In the genomic region with DNA sequence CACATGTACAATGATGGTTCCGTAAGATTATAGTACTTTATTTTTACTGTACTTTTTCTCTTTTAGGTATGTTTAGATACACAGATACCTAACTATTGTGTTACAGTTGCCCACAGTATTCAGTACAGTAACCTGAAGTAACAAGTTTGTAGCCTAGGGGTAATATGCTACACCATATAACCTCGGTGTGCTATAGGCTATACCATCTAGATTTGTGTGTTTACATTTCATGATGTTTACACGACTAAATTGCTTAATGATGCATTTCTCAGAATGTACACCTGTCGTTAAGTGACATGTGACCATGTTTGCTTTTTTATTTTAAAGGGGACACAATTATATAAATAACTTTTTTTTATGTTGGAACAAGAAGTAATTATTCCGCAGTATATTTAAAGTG, we compare ENCODE assay signal across 20 cellular contexts. TPM values are rescaled to one million over a fixed set of nuclear protein-coding genes. Genes with fewer than 3 reads are reported as not detected.
DNase-seq lines count a peak whose midpoint lies in the region; ATAC-seq, FAIRE-seq and TF ChIP-seq lines count a peak whose summit lies in the region.
"Had no signal": no experiment of that assay in that cellular context is flagged by ENCODE, and none has a peak within 500 bp of the region (broad histone marks: within the 10 kb centered on the region; RNA-seq: fewer than 3 reads in every experiment).

No MANE protein-coding gene starts in this region.

- DNase-seq in D721Med (ENCODE audit: insufficient read length, low spot score) (no peak), NCI-H1417 (lab: John Stamatoyannopoulos, UW) (peak in 2 of 3 experiments; percentile 67 to 93), NCI-H2081 (lab: John Stamatoyannopoulos, UW) (peak; percentile 61 to 92), NCI-H748 treated with DMSO at 0.1 percent for 48 hours (lab: John Stamatoyannopoulos, UW) (peak; percentile 95), activated T-cell treated with anti-CD3 and anti-CD28 coated beads for 4 hours (no peak), medulla oblongata (ENCODE audit: extremely low spot score) (no peak), kidney (no peak)
- DNase-seq: DMS79, KBM-7, MM.1S, NCI-H1048, NCI-H187 treated with DMSO at 0.1 percent for 48 hours, NCI-H446, T-helper 1 cell had no signal

- ATAC-seq in GM18867 (IDR thresholded peaks at IDR 0.05; ENCODE audit: unreplicated experiment): no peak
- ATAC-seq: GM23338, Right ventricle myocardium inferior had no signal

- FAIRE-seq in D721Med (lab: Jason Lieb, UNC) (peak; percentile 69), kidney (lab: Jason Lieb, UNC) (no peak)

- H3K27ac ChIP-seq in kidney (ENCODE audit: low read depth in 2 of 2, low read length in 2 of 2): no peak overlapping the region
- H3K27ac ChIP-seq: C4-2B, SJSA1 had no signal

- no peak overlapping the region for H3K4me3 ChIP-seq in kidney (ENCODE audit: low read length in 2 of 2)
- H3K4me3 ChIP-seq: GM23338, HAP-1, SJSA1 had no signal

- intact Hi-C loops in kidney (cut with DNase I): no loop called here

- no peaks in the 10 kb centered on the region for H3K4me1 ChIP-seq in kidney (ENCODE audit: control insufficient read depth in 1 of 2, insufficient read depth in 1 of 2, low read depth in 1 of 2, low read length in 2 of 2)
- H3K4me1 ChIP-seq: HAP-1, SJSA1 had no signal

- no peak overlapping the region for H3K9ac ChIP-seq in kidney (ENCODE audit: low read length in 2 of 2)

- TF ChIP-seq CTCF in D721Med (IDR thresholded peaks at IDR 0.05; ENCODE audit: insufficient read depth, missing control alignments): no peak
- TF ChIP-seq CTCF in kidney (IDR thresholded peaks at IDR 0.05; ENCODE audit: borderline replicate concordance, extremely low read depth, insufficient read depth): no peak

- H3K36me3 ChIP-seq in kidney (ENCODE audit: control insufficient read depth in 1 of 2, insufficient read depth in 2 of 2, low read length in 2 of 2): peaks cover 6 to 27% of the 10 kb centered on the region in 2 donors

- H3K9me3 ChIP-seq in kidney (ENCODE audit: control insufficient read depth in 1 of 2, low read length in 2 of 2): no peaks in the 10 kb centered on the region
- H3K9me3 ChIP-seq: HAP-1, SJSA1 had no signal

RNA-seq across cellular contexts. Expression of a gene that starts 34.5 kb away (rescaled TPM):
- 70.7 TPM for total RNA-seq in kidney
- polyA plus RNA-seq in kidney (ENCODE audit: insufficient read depth, low read depth, low replicate concordance): 31.4 TPM

Comparison
In these comparisons a context has a peak if more than half of its experiments do, and no peak if none do; other contexts are left out.
1. DNase-seq: peak in NCI-H1417 (2 of 3), NCI-H2081 (2 of 2) and NCI-H748 treated with DMSO at 0.1 percent for 48 hours (single experiment); none in D721Med (single experiment), activated T-cell treated with anti-CD3 and anti-CD28 coated beads for 4 hours (single experiment), medulla oblongata (single experiment) and kidney (single experiment).